ENCODE assay signal across 8 cellular contexts in genomic region chr19:55258828-55259539, GRCh38. TPM values are rescaled to one million over a fixed set of nuclear protein-coding genes. Genes with fewer than 3 reads are reported as not detected.
DNase-seq lines count a peak whose midpoint lies in the region; ATAC-seq and TF ChIP-seq lines count a peak whose summit lies in the region.

A gene with protein sequence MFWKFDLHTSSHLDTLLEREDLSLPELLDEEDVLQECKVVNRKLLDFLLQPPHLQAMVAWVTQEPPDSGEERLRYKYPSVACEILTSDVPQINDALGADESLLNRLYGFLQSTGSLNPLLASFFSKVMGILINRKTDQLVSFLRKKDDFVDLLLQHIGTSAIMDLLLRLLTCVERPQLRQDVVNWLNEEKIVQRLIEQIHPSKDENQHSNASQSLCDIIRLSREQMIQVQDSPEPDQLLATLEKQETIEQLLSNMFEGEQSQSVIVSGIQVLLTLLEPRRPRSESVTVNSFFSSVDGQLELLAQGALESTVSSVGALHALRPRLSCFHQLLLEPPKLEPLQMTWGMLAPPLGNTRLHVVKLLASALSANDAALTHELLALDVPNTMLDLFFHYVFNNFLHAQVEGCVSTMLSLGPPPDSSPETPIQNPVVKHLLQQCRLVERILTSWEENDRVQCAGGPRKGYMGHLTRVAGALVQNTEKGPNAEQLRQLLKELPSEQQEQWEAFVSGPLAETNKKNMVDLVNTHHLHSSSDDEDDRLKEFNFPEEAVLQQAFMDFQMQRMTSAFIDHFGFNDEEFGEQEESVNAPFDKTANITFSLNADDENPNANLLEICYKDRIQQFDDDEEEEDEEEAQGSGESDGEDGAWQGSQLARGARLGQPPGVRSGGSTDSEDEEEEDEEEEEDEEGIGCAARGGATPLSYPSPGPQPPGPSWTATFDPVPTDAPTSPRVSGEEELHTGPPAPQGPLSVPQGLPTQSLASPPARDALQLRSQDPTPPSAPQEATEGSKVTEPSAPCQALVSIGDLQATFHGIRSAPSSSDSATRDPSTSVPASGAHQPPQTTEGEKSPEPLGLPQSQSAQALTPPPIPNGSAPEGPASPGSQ (minus strand): TSS chr19:55259017. CDS start chr19:55247103, 11,914 bp downstream.

- H3K9me3 Mint-ChIP-seq in activated CD4-positive, alpha-beta T cell treated with anti-CD3 and anti-CD28 coated beads, Interleukin-2, amount 10 ng/mL, durations not matched to agents 24 days and 14 days: no peaks in the 10 kb centered on the region

- H3K4me3 ChIP-seq in BJ (ENCODE audit: low read depth, low read length) (peak within 1 kb of the TSS; percentile 79), coronary artery (peak within 1 kb of the TSS; percentile 87)

- ATAC-seq in GM19324 (IDR thresholded peaks at IDR 0.05; ENCODE audit: low FRiP score, unreplicated experiment) (peak; percentile 84), HG03469 (IDR thresholded peaks at IDR 0.05; ENCODE audit: unreplicated experiment) (peak; percentile 51)

- H3K27ac ChIP-seq in coronary artery: peak within 1 kb of the TSS; percentile 89 to 92
- H3K27ac ChIP-seq in layer of hippocampus (ENCODE audit: low read depth, low read length): peak within 1 kb of the TSS; percentile 89

- peaks cover 44% of the 10 kb centered on the region for H3K4me1 Mint-ChIP-seq in activated CD4-positive, alpha-beta T cell treated with anti-CD3 and anti-CD28 coated beads, Interleukin-2, amount 10 ng/mL, durations not matched to agents 24 days and 14 days

- DNase-seq in BJ (ENCODE audit: low read depth): peak; percentile 98
- DNase-seq in NCI-H526 treated with DMSO at 0.1 percent for 48 hours (lab: John Stamatoyannopoulos, UW): peak; percentile 99
- DNase-seq in activated CD4-positive, alpha-beta T cell treated with anti-CD3 and anti-CD28 coated beads, Interleukin-2, amount 10 ng/mL, durations not matched to agents 24 days and 14 days: peak; percentile 98
- DNase-seq in coronary artery (ENCODE audit: low spot score): peak; percentile 99
- DNase-seq in stimulated activated CD4-positive, alpha-beta T cell treated with anti-CD3 and anti-CD28 coated beads, Interleukin-1b, Interleukin-23, amount 100 ng/mL, for 4 hours (ENCODE audit: low read depth in 2 of 2): peak; percentile 87 to 93

- peaks cover 36% of the 10 kb centered on the region for H3K36me3 Mint-ChIP-seq in activated CD4-positive, alpha-beta T cell treated with anti-CD3 and anti-CD28 coated beads, Interleukin-2, amount 10 ng/mL, durations not matched to agents 24 days and 14 days (ENCODE audit: low read depth)

- peak within 1 kb of the TSS; percentile 96 for H3K4me3 Mint-ChIP-seq in activated CD4-positive, alpha-beta T cell treated with anti-CD3 and anti-CD28 coated beads, Interleukin-2, amount 10 ng/mL, durations not matched to agents 24 days and 14 days

- H3K27ac Mint-ChIP-seq in activated CD4-positive, alpha-beta T cell treated with anti-CD3 and anti-CD28 coated beads, Interleukin-2, amount 10 ng/mL, durations not matched to agents 24 days and 14 days: peak within 1 kb of the TSS; percentile 99

- H3K27me3 Mint-ChIP-seq in activated CD4-positive, alpha-beta T cell treated with anti-CD3 and anti-CD28 coated beads, Interleukin-2, amount 10 ng/mL, durations not matched to agents 24 days and 14 days: peaks cover 2% of the 10 kb centered on the region

- TF ChIP-seq CTCF in BJ (IDR thresholded peaks at IDR 0.05; ENCODE audit: insufficient read depth, low read depth, low read length): no peak
- no peak for TF ChIP-seq CTCF in coronary artery (IDR thresholded peaks at IDR 0.05)

- intact Hi-C loops in activated CD4-positive, alpha-beta T cell treated with anti-CD3 and anti-CD28 coated beads, Interleukin-2, amount 10 ng/mL, durations not matched to agents 24 days and 14 days (cut with micrococcal nuclease): loop anchor here (1.0 to 10.0 kb wide), 9 partner anchors 21 to 1054 kb away; partner anchors contain the start of genes FIZ1, HSPBP1, LENG9 and PPP1R12C

- POLR2A ChIA-PET in BJ (lab: Charles Lee): interaction anchor here (0.5 to 1.1 kb wide), 3 partner anchors 42 to 143 kb away, joined by 3 to 6 read pairs (median 6); no protein-coding TSS in a partner anchor

- CTCF ChIA-PET in BJ (lab: Yijun Ruan, JAX): interaction anchor here (0.7 to 2.7 kb wide), 5 partner anchors 9 to 159 kb away, joined by 3 to 8 read pairs (median 3); no protein-coding TSS in a partner anchor

- H3K27me3 ChIP-seq in BJ (ENCODE audit: control insufficient read depth, insufficient read depth, low read length) (no peaks in the 10 kb centered on the region), layer of hippocampus (ENCODE audit: control insufficient read depth, insufficient read depth, low read length) (no peaks in the 10 kb centered on the region)

- H3K36me3 ChIP-seq in BJ (ENCODE audit: control insufficient read depth, insufficient read depth, low read length): no peaks in the 10 kb centered on the region; the same call in 1 of the 2 replicates

RNA-seq across cellular contexts. Expression of the gene that starts here (rescaled TPM):
- polyA plus RNA-seq in BJ (2011; rRNA removed): 25.9 and 42.5 TPM in 2 replicates
- polyA minus RNA-seq in BJ (2011; rRNA and poly(A)+ RNA removed): 45.2 and 45.5 TPM in 2 replicates
- 196 and 216 TPM in 2 replicates for total RNA-seq in activated CD4-positive, alpha-beta T cell treated with anti-CD3 and anti-CD28 coated beads, Interleukin-2, amount 10 ng/mL, durations not matched to agents 24 days and 14 days

Comparison
In these comparisons a context has a peak if more than half of its experiments do, and no peak if none do; other contexts are left out.
1. Peak in every context shown above with its lines: DNase-seq, ATAC-seq, H3K4me3 ChIP-seq and H3K27ac ChIP-seq.